Comparison of ENCODE assay signal across 14 cellular contexts in genomic region chr19:35987571-35987896, GRCh38. TPM values are rescaled to one million over a fixed set of nuclear protein-coding genes. Genes with fewer than 3 reads are reported as not detected.
DNase-seq lines count a peak whose midpoint lies in the region; ATAC-seq and TF ChIP-seq lines count a peak whose summit lies in the region.
"Had no signal": no experiment of that assay in that cellular context is flagged by ENCODE, and none has a peak within 500 bp of the region (broad histone marks: within the 10 kb centered on the region; RNA-seq: fewer than 3 reads in every experiment).

No MANE protein-coding gene starts in this region.

- H3K9me3 Mint-ChIP-seq in naive B cell: peaks cover 0 to 3% (median 0%) of the 10 kb centered on the region in 7 donors
- H3K9me3 Mint-ChIP-seq: activated T-helper 1 cell treated with anti-CD3 and anti-CD28 coated beads, Interleukin-12 subunit alpha, Interleukin-12 subunit beta, Interleukin-2, Interleukin-4 antibody, amounts not matched to agents 30 ng/mL and 10 ng/mL and 1 ng/mL, durations not matched to agents 14 hours and 24 hours and 36 hours; natural killer cell had no signal

- H3K27ac ChIP-seq in WERI-Rb-1 (peak overlapping the region; percentile 77), testis (no peak overlapping the region)
- H3K27ac ChIP-seq: C4-2B had no signal

- H3K36me3 Mint-ChIP-seq in naive B cell: no peaks in the 10 kb centered on the region
- H3K36me3 Mint-ChIP-seq: natural killer cell had no signal

- peaks cover 10 to 13% (median 12%) of the 10 kb centered on the region in 3 donors for H3K4me1 Mint-ChIP-seq in naive B cell

- H3K4me3 ChIP-seq in BE2C (ENCODE audit: low read depth, low read length) (peak overlapping the region; percentile 46), HAP-1 (peak overlapping the region; percentile 31), WERI-Rb-1 (ENCODE audit: low read depth, low read length) (peak overlapping the region; percentile 51), testis (peak overlapping the region in 1 of 2 donors; percentile 49)

- intact Hi-C loops in testis (cut with DNase I; ENCODE audit: low total_unique reads): no loop called here

- no peak overlapping the region for H3K27ac Mint-ChIP-seq in naive B cell
- H3K27ac Mint-ChIP-seq: activated T-helper 1 cell treated with anti-CD3 and anti-CD28 coated beads, Interleukin-12 subunit alpha, Interleukin-12 subunit beta, Interleukin-2, Interleukin-4 antibody, amounts not matched to agents 30 ng/mL and 10 ng/mL and 1 ng/mL, durations not matched to agents 14 hours and 24 hours and 36 hours; HFFc6; natural killer cell had no signal

- H3K9me3 ChIP-seq in BE2C: no peaks in the 10 kb centered on the region
- no peaks in the 10 kb centered on the region for H3K9me3 ChIP-seq in HAP-1
- no peaks in the 10 kb centered on the region for H3K9me3 ChIP-seq in WERI-Rb-1 (ENCODE audit: severe bottlenecking)
- H3K9me3 ChIP-seq in testis: no peaks in the 10 kb centered on the region

- no peak for ATAC-seq in naive B cell (ENCODE audit: low read depth in 2 of 2)
- ATAC-seq in HG03354 (IDR thresholded peaks at IDR 0.05; ENCODE audit: poor library complexity, severe bottlenecking, unreplicated experiment): no peak

- no peaks in the 10 kb centered on the region for H3K4me1 ChIP-seq in BE2C
- peaks cover 2% of the 10 kb centered on the region; the same call in 1 of the 2 replicates for H3K4me1 ChIP-seq in HAP-1
- H3K4me1 ChIP-seq in testis: no peaks in the 10 kb centered on the region

- DNase-seq in BE2C (no peak), HAP-1 (ENCODE audit: low spot score in 2 of 2) (no peak), WERI-Rb-1 (no peak), naive B cell (no peak), COLO829 (ENCODE audit: low spot score) (no peak), COLO668 (lab: John Stamatoyannopoulos, UW; ENCODE audit: unreplicated experiment) (no peak), testis (no peak)
- DNase-seq: activated CD4-positive, alpha-beta T cell treated with anti-CD3 and anti-CD28 coated beads for 4 hours; HFFc6; natural killer cell; SIG-M5 had no signal

- TF ChIP-seq POLR2A in testis (IDR thresholded peaks at IDR 0.05): no peak

- WGBS in testis, 2 donors: 16 to 25% methylated on average over 8 of the region's 8 CpGs

- in situ Hi-C loops in HAP-1 (cut with MboI; ENCODE audit: low sequenced_read_pairs): no loop called here

- TF ChIP-seq CTCF in BE2C (IDR thresholded peaks at IDR 0.05; ENCODE audit: low read depth, low read length) (no peak), WERI-Rb-1 (IDR thresholded peaks at IDR 0.05; ENCODE audit: low read depth, low read length) (peak; percentile 4; the same call in 1 of the 2 replicates), testis (IDR thresholded peaks at IDR 0.05) (no peak)

- H3K27me3 ChIP-seq in BE2C: no peaks in the 10 kb centered on the region
- no peaks in the 10 kb centered on the region for H3K27me3 ChIP-seq in HAP-1 (ENCODE audit: low read depth)
- H3K27me3 ChIP-seq in WERI-Rb-1 (ENCODE audit: insufficient read depth, low read depth, severe bottlenecking): no peaks in the 10 kb centered on the region
- no peaks in the 10 kb centered on the region for H3K27me3 ChIP-seq in testis

- H3K4me3 Mint-ChIP-seq in naive B cell: peak overlapping the region; percentile 78 to 98 (median 88)

- H3K27me3 Mint-ChIP-seq in naive B cell: peaks cover 14 to 42% (median 28%) of the 10 kb centered on the region in 3 donors

- no peaks in the 10 kb centered on the region for H3K36me3 ChIP-seq in BE2C
- H3K36me3 ChIP-seq in HAP-1 (replicated peaks): no peaks in the 10 kb centered on the region
- no peaks in the 10 kb centered on the region for H3K36me3 ChIP-seq in WERI-Rb-1
- no peaks in the 10 kb centered on the region for H3K36me3 ChIP-seq in testis (ENCODE audit: low read depth, missing control alignments)

RNA-seq across cellular contexts. Expression of gene SDHAF1, which starts 7.5 kb away (rescaled TPM):
- polyA plus RNA-seq in BE2C (2012; ENCODE audit: insufficient read depth, insufficient read length, low read depth): 38.6 TPM
- polyA plus RNA-seq in naive B cell (ENCODE audit: low read depth in 6 of 6) (10 to 100 TPM; 30.0 to 58.0 (median 48.8) TPM), testis (ENCODE audit: insufficient read depth, low read depth, low replicate concordance) (13.0 TPM)
- total RNA-seq in testis: 10 to 100 TPM; 40.6 to 55.0 TPM

RNA-seq across cellular contexts. Expression of gene SYNE4, which starts 21.1 kb away (rescaled TPM):
- 0.31 TPM for polyA plus RNA-seq in BE2C (2012; ENCODE audit: insufficient read depth, insufficient read length, low read depth)
- under 1 TPM in 1 of 6 donors, not detected in 5; 0.24 TPM for polyA plus RNA-seq in naive B cell (ENCODE audit: low read depth in 6 of 6)
- total RNA-seq in testis: 1 to 10 TPM in 1 of 2 donors, under 1 TPM in 1; 0.68 to 1.3 TPM
- 1.8 TPM for polyA plus RNA-seq in testis (ENCODE audit: insufficient read depth, low read depth, low replicate concordance)

RNA-seq across cellular contexts. Expression of gene ALKBH6, which starts 26.5 kb away (rescaled TPM):
- 24.4 TPM for polyA plus RNA-seq in BE2C (2012; ENCODE audit: insufficient read depth, insufficient read length, low read depth)
- polyA plus RNA-seq in naive B cell (ENCODE audit: low read depth in 6 of 6): 10 to 100 TPM; 13.7 to 28.9 (median 19.1) TPM
- total RNA-seq in testis: 10 to 100 TPM; 22.8 to 26.3 TPM
- polyA plus RNA-seq in testis (ENCODE audit: insufficient read depth, low read depth, low replicate concordance): 11.9 TPM

RNA-seq across cellular contexts. Expression of gene CLIP3, which starts 45.1 kb away (rescaled TPM):
- polyA plus RNA-seq in BE2C (2012; ENCODE audit: insufficient read depth, insufficient read length, low read depth): 27.7 TPM
- polyA plus RNA-seq in naive B cell (ENCODE audit: low read depth in 6 of 6) (1 to 10 TPM in 1 of 6 donors, not detected in 5; 1.8 TPM), testis (ENCODE audit: insufficient read depth, low read depth, low replicate concordance) (18.2 TPM)
- 10 to 100 TPM; 20.7 to 24.2 TPM for total RNA-seq in testis

RNA-seq across cellular contexts. Expression of gene LRFN3, which starts 51.4 kb away (rescaled TPM):
- 21.5 TPM for polyA plus RNA-seq in BE2C (2012; ENCODE audit: insufficient read depth, insufficient read length, low read depth)
- polyA plus RNA-seq in naive B cell (ENCODE audit: low read depth in 6 of 6): under 1 TPM in 3 of 6 donors, not detected in 3; 0.12 to 0.22 (median 0.14) TPM
- 10 to 100 TPM; 27.6 to 31.7 TPM for total RNA-seq in testis
- polyA plus RNA-seq in testis (ENCODE audit: insufficient read depth, low read depth, low replicate concordance): 12.7 TPM
